ENCODE assay signal across 30 cellular contexts in genomic region chr4:3660928-3661515, GRCh38.
"Had no signal": no experiment of that assay in that cellular context is flagged by ENCODE, and none has a peak within 500 bp of the region (broad histone marks: within the 10 kb centered on the region; RNA-seq: fewer than 3 reads in every experiment).

No MANE protein-coding gene starts in this region.

- H3K27me3 ChIP-seq: adrenal gland, body of pancreas, cardiac muscle cell, ovary, uterus had no signal

- H3K36me3 Mint-ChIP-seq: activated CD4-positive, alpha-beta memory T cell treated with anti-CD3 and anti-CD28 coated beads for 36 hours; activated naive CD8-positive, alpha-beta T cell treated with anti-CD3 and anti-CD28 coated beads for 36 hours; natural killer cell; stimulated activated effector memory CD8-positive, alpha-beta T cell treated with anti-CD3 and anti-CD28 coated beads, Interleukin-12 subunit alpha, Interleukin-12 subunit beta, amount 100 ng/mL, for 72 hours; type B pancreatic cell had no signal

- H3K4me1 ChIP-seq: adrenal gland, body of pancreas, gastroesophageal sphincter, sigmoid colon had no signal

- H3K4me1 Mint-ChIP-seq: activated CD4-positive, alpha-beta T cell treated with anti-CD3 and anti-CD28 coated beads, Interleukin-2, amount 10 ng/mL, durations not matched to agents 24 days and 14 days; activated naive CD8-positive, alpha-beta T cell treated with anti-CD3 and anti-CD28 coated beads for 36 hours; natural killer cell; stimulated activated effector memory CD8-positive, alpha-beta T cell treated with anti-CD3 and anti-CD28 coated beads, Interleukin-12 subunit alpha, Interleukin-12 subunit beta, amount 100 ng/mL, for 72 hours had no signal

- H3K27ac Mint-ChIP-seq: activated CD4-positive, alpha-beta memory T cell treated with anti-CD3 and anti-CD28 coated beads for 36 hours; activated CD4-positive, alpha-beta T cell treated with anti-CD3 and anti-CD28 coated beads, Interleukin-2, amount 10 ng/mL, durations not matched to agents 24 days and 14 days; activated naive CD4-positive, alpha-beta T cell treated with anti-CD3 and anti-CD28 coated beads for 36 hours; activated naive CD8-positive, alpha-beta T cell treated with anti-CD3 and anti-CD28 coated beads for 36 hours; activated T-helper 1 cell treated with anti-CD3 and anti-CD28 coated beads, Interleukin-12 subunit alpha, Interleukin-12 subunit beta, Interleukin-2, Interleukin-4 antibody, amounts not matched to agents 30 ng/mL and 10 ng/mL and 1 ng/mL, durations not matched to agents 14 hours and 24 hours and 36 hours; natural killer cell; progenitor cell of endocrine pancreas; stimulated activated effector memory CD8-positive, alpha-beta T cell treated with anti-CD3 and anti-CD28 coated beads, Interleukin-12 subunit alpha, Interleukin-12 subunit beta, amount 100 ng/mL, for 72 hours; stimulated activated naive CD8-positive, alpha-beta T cell treated with anti-CD3 and anti-CD28 coated beads, Interleukin-15, Interleukin-2, amounts not matched to agents 100 ng/mL and 50 ng/mL, for 24 hours; type B pancreatic cell had no signal

- H3K27ac ChIP-seq: adrenal gland, body of pancreas, cardiac muscle cell, gastroesophageal sphincter, ovary, sigmoid colon, uterus had no signal

- FAIRE-seq: endothelial cell of umbilical vein, keratinocyte, small intestine had no signal

- H3K4me3 Mint-ChIP-seq: activated CD4-positive, alpha-beta memory T cell treated with anti-CD3 and anti-CD28 coated beads for 36 hours; activated CD4-positive, alpha-beta T cell treated with anti-CD3 and anti-CD28 coated beads, Interleukin-2, amount 10 ng/mL, durations not matched to agents 24 days and 14 days; activated naive CD4-positive, alpha-beta T cell treated with anti-CD3 and anti-CD28 coated beads for 36 hours; activated naive CD8-positive, alpha-beta T cell treated with anti-CD3 and anti-CD28 coated beads for 36 hours; activated T-helper 1 cell treated with anti-CD3 and anti-CD28 coated beads, Interleukin-12 subunit alpha, Interleukin-12 subunit beta, Interleukin-2, Interleukin-4 antibody, amounts not matched to agents 30 ng/mL and 10 ng/mL and 1 ng/mL, durations not matched to agents 14 hours and 24 hours and 36 hours; natural killer cell; stimulated activated effector memory CD8-positive, alpha-beta T cell treated with anti-CD3 and anti-CD28 coated beads, Interleukin-12 subunit alpha, Interleukin-12 subunit beta, amount 100 ng/mL, for 72 hours; stimulated activated naive CD8-positive, alpha-beta T cell treated with anti-CD3 and anti-CD28 coated beads, Interleukin-15, Interleukin-2, amounts not matched to agents 100 ng/mL and 50 ng/mL, for 24 hours; type B pancreatic cell had no signal

- H3K36me3 ChIP-seq: adrenal gland, cardiac muscle cell, gastroesophageal sphincter, ovary, sigmoid colon, uterus had no signal

- H3K27me3 Mint-ChIP-seq: activated CD4-positive, alpha-beta T cell treated with anti-CD3 and anti-CD28 coated beads, Interleukin-2, amount 10 ng/mL, durations not matched to agents 24 days and 14 days had no signal

- H3K9me3 ChIP-seq: adrenal gland, body of pancreas, ovary, sigmoid colon, uterus had no signal

- H3K4me3 ChIP-seq: adrenal gland, body of pancreas, cardiac muscle cell, gastroesophageal sphincter, ovary, sigmoid colon, uterus had no signal

- ATAC-seq: body of pancreas; gastroesophageal sphincter; left cardiac atrium; natural killer cell; stimulated activated effector memory CD8-positive, alpha-beta T cell treated with anti-CD3 and anti-CD28 coated beads, Interleukin-12 subunit alpha, Interleukin-12 subunit beta, amount 100 ng/mL, for 72 hours had no signal

- H3K9me3 Mint-ChIP-seq: activated CD4-positive, alpha-beta memory T cell treated with anti-CD3 and anti-CD28 coated beads for 36 hours; activated CD4-positive, alpha-beta T cell treated with anti-CD3 and anti-CD28 coated beads, Interleukin-2, amount 10 ng/mL, durations not matched to agents 24 days and 14 days; activated naive CD4-positive, alpha-beta T cell treated with anti-CD3 and anti-CD28 coated beads for 36 hours; activated naive CD8-positive, alpha-beta T cell treated with anti-CD3 and anti-CD28 coated beads for 36 hours; activated T-helper 1 cell treated with anti-CD3 and anti-CD28 coated beads, Interleukin-12 subunit alpha, Interleukin-12 subunit beta, Interleukin-2, Interleukin-4 antibody, amounts not matched to agents 30 ng/mL and 10 ng/mL and 1 ng/mL, durations not matched to agents 14 hours and 24 hours and 36 hours; natural killer cell; stimulated activated effector memory CD8-positive, alpha-beta T cell treated with anti-CD3 and anti-CD28 coated beads, Interleukin-12 subunit alpha, Interleukin-12 subunit beta, amount 100 ng/mL, for 72 hours; stimulated activated naive CD8-positive, alpha-beta T cell treated with anti-CD3 and anti-CD28 coated beads, Interleukin-15, Interleukin-2, amounts not matched to agents 100 ng/mL and 50 ng/mL, for 24 hours; type B pancreatic cell had no signal

- DNase-seq: activated CD4-positive, alpha-beta memory T cell treated with anti-CD3 and anti-CD28 coated beads for 36 hours; activated CD4-positive, alpha-beta T cell treated with anti-CD3 and anti-CD28 coated beads, Interleukin-2, amount 10 ng/mL, durations not matched to agents 24 days and 14 days; activated CD4-positive, CD25-positive, alpha-beta regulatory T cell treated with anti-CD3 and anti-CD28 coated beads, Interleukin-2, amount 50 U/mL, for 72 hours; activated CD8-positive, alpha-beta memory T cell treated with anti-CD3 and anti-CD28 coated beads, Interleukin-2, amount 50 U/mL, for 4 hours; activated effector memory CD4-positive, alpha-beta T cell treated with anti-CD3 and anti-CD28 coated beads, Interleukin-2, amount 50 U/mL, for 16 hours; activated naive CD4-positive, alpha-beta T cell treated with anti-CD3 and anti-CD28 coated beads for 36 hours; activated naive CD8-positive, alpha-beta T cell treated with anti-CD3 and anti-CD28 coated beads for 36 hours; activated T-cell treated with anti-CD3 and anti-CD28 coated beads, Interleukin-2, amount 50 U/mL, for 1 hour; adrenal gland; aorta; hippocampal formation; left cardiac atrium; mammary epithelial cell; natural killer cell; sigmoid colon; small intestine; stimulated activated CD4-positive, alpha-beta T cell treated with anti-CD3 and anti-CD28 coated beads, Interleukin-4, amount 100 ng/mL, for 24 hours; T1000; uterus had no signal
